Comparison of ENCODE assay signal across 12 cellular contexts in the genomic region with DNA sequence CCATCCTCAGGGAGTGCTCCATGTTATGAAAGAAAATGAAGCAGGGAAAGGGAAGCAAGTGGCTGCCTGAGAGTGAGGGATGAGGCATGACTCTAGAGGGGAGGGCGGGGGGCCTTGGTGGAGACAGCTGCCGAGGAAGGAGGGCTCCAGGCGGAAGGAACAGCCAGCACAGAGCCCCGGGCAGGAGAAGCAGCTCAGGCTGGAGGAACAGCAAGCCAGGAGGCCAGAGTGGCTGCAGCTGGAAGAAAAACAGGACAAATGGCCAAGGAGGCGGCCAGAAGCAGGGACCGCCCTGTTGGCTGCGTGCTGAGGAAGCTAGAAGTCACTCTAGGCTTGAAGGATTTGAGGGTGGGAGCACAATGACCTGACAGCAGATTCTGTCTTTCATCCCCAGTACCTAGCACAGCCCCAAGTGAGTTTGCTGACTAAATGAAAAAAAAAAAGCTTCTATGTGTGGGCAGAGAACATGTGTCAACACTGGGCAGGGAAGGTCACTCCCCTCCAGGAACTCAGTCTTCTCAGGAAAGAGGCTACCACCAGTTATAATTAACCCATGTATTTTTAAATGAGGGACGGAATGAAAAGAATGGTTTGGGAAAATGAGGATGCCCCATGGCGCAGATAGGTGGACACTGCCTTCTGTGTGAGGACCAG.
A peak's percentile ranks its signal among the peaks of the same experiment; 100 is the strongest.
DNase-seq lines count a peak whose midpoint lies in the region; ATAC-seq, FAIRE-seq and TF ChIP-seq lines count a peak whose summit lies in the region.
"Had no signal": no experiment of that assay in that cellular context is flagged by ENCODE, and none has a peak within 500 bp of the region (broad histone marks: within the 10 kb centered on the region; RNA-seq: fewer than 3 reads in every experiment).

No MANE protein-coding gene starts in this region.

- ATAC-seq in Right ventricle myocardium superior (ENCODE audit: poor library complexity), result peak; percentile 82
- ATAC-seq in mucosa of descending colon, result peak; percentile 65
- ATAC-seq in GM21528 (IDR thresholded peaks at IDR 0.05; ENCODE audit: low FRiP score, unreplicated experiment), result no peak

- TF ChIP-seq EP300 in tibial nerve (IDR thresholded peaks at IDR 0.05), result no peak

- no peaks in the 10 kb centered on the region for H3K27me3 Mint-ChIP-seq in chondrocyte (ENCODE audit: low read depth)

- WGBS in tibial nerve, 2 donors, result 60% methylated on average over 9 of the region's 9 CpGs

- H3K27ac ChIP-seq in tibial nerve, result peak overlapping the region in 1 of 4 donors; percentile 32
- H3K27ac ChIP-seq: SK-N-MC had no signal

- intact Hi-C loops in Right ventricle myocardium superior (cut with DNase I) (no loop called here), mucosa of descending colon (cut with DNase I, micrococcal nuclease) (no loop called here)

- H3K36me3 ChIP-seq in mucosa of descending colon (ENCODE audit: low read depth) (no peaks in the 10 kb centered on the region), tibial nerve (peaks cover 0 to 11% (median 0%) of the 10 kb centered on the region in 3 donors)
- H3K36me3 ChIP-seq: breast epithelium had no signal

- no peak overlapping the region for H3K4me3 Mint-ChIP-seq in chondrocyte (ENCODE audit: unreplicated experiment)
- H3K4me3 Mint-ChIP-seq: activated T-helper 1 cell treated with anti-CD3 and anti-CD28 coated beads, Interleukin-12 subunit alpha, Interleukin-12 subunit beta, Interleukin-2, Interleukin-4 antibody, amounts not matched to agents 30 ng/mL and 10 ng/mL and 1 ng/mL, durations not matched to agents 14 hours and 24 hours and 36 hours had no signal

- H3K9me3 Mint-ChIP-seq in chondrocyte (ENCODE audit: low read depth), result no peaks in the 10 kb centered on the region
- H3K9me3 Mint-ChIP-seq: activated T-helper 1 cell treated with anti-CD3 and anti-CD28 coated beads, Interleukin-12 subunit alpha, Interleukin-12 subunit beta, Interleukin-2, Interleukin-4 antibody, amounts not matched to agents 30 ng/mL and 10 ng/mL and 1 ng/mL, durations not matched to agents 14 hours and 24 hours and 36 hours had no signal

- no peak for FAIRE-seq in D721Med (lab: Jason Lieb, UNC)
- FAIRE-seq: small intestine had no signal

- no peak for TF ChIP-seq CTCF in mucosa of descending colon (IDR thresholded peaks at IDR 0.05)
- no peak for TF ChIP-seq CTCF in tibial nerve (IDR thresholded peaks at IDR 0.05)
- TF ChIP-seq CTCF in chondrocyte (IDR thresholded peaks at IDR 0.05), result no peak
- no peak for TF ChIP-seq CTCF in D721Med (IDR thresholded peaks at IDR 0.05; ENCODE audit: insufficient read depth, missing control alignments)

- DNase-seq in SK-N-DZ (ENCODE audit: low spot score) (peak; percentile 71), Right ventricle myocardium superior (peak; percentile 85), mucosa of descending colon (peak in 2 of 3 donors; percentile 42 to 46), tibial nerve (ENCODE audit: low spot score in 2 of 2) (peak; percentile 17 to 28), chondrocyte (ENCODE audit: low spot score) (no peak), D721Med (ENCODE audit: insufficient read length, low spot score) (no peak), DMS53 (lab: John Stamatoyannopoulos, UW) (no peak)
- DNase-seq: small intestine had no signal

- peaks cover 10% of the 10 kb centered on the region for H3K4me1 Mint-ChIP-seq in chondrocyte (ENCODE audit: low read depth)

- H3K27me3 ChIP-seq in tibial nerve, result no peaks in the 10 kb centered on the region
- H3K27me3 ChIP-seq: breast epithelium had no signal

- no peaks in the 10 kb centered on the region for H3K4me1 ChIP-seq in mucosa of descending colon (ENCODE audit: low read depth)
- H3K4me1 ChIP-seq in tibial nerve, result peaks cover 0 to 48% (median 6%) of the 10 kb centered on the region in 4 donors
- H3K4me1 ChIP-seq: breast epithelium had no signal

- no peak overlapping the region for H3K4me3 ChIP-seq in mucosa of descending colon
- H3K4me3 ChIP-seq in tibial nerve, result no peak overlapping the region
- H3K4me3 ChIP-seq: breast epithelium, SK-N-MC had no signal

- TF ChIP-seq POLR2A in tibial nerve (IDR thresholded peaks at IDR 0.05), result no peak

- peaks cover 6% of the 10 kb centered on the region for H3K36me3 Mint-ChIP-seq in chondrocyte (ENCODE audit: low read depth)

- H3K9me3 ChIP-seq in mucosa of descending colon (no peaks in the 10 kb centered on the region), tibial nerve (peaks cover 0 to 7% (median 0%) of the 10 kb centered on the region in 4 donors)
- H3K9me3 ChIP-seq: breast epithelium had no signal

- no peak overlapping the region for H3K27ac Mint-ChIP-seq in chondrocyte (ENCODE audit: unreplicated experiment)
- H3K27ac Mint-ChIP-seq: activated T-helper 1 cell treated with anti-CD3 and anti-CD28 coated beads, Interleukin-12 subunit alpha, Interleukin-12 subunit beta, Interleukin-2, Interleukin-4 antibody, amounts not matched to agents 30 ng/mL and 10 ng/mL and 1 ng/mL, durations not matched to agents 14 hours and 24 hours and 36 hours had no signal

Comparison
In these comparisons a context has a peak if more than half of its experiments do, and no peak if none do; other contexts are left out.
1. DNase-seq: peak in SK-N-DZ (single experiment), Right ventricle myocardium superior (single experiment), mucosa of descending colon (2 of 3) and tibial nerve (2 of 2); none in chondrocyte (single experiment), D721Med (single experiment) and DMS53 (single experiment).